ENCODE assay signal across 12 cellular contexts in genomic region chr1:145983206-145983675, GRCh38. TPM values are rescaled to one million over a fixed set of nuclear protein-coding genes. Genes with fewer than 3 reads are reported as not detected.
DNase-seq lines count a peak whose midpoint lies in the region; ATAC-seq and TF ChIP-seq lines count a peak whose summit lies in the region.
"Had no signal": no experiment of that assay in that cellular context is flagged by ENCODE, and none has a peak within 500 bp of the region (broad histone marks: within the 10 kb centered on the region; RNA-seq: fewer than 3 reads in every experiment).

No MANE protein-coding gene starts in this region.

- H3K36me3 Mint-ChIP-seq in CD4-positive, CD25-positive, alpha-beta regulatory T cell = no peaks in the 10 kb centered on the region
- no peaks in the 10 kb centered on the region for H3K36me3 Mint-ChIP-seq in endothelial cell (ENCODE audit: low read depth, unreplicated experiment)

- H3K27ac ChIP-seq in CD4-positive, CD25-positive, alpha-beta regulatory T cell (ENCODE audit: insufficient read depth, low read length, poor library complexity, severe bottlenecking) = peak overlapping the region; percentile 95
- H3K27ac ChIP-seq in MM.1S (ENCODE audit: low read length) = peak overlapping the region; percentile 95; the same call in 1 of the 2 replicates
- H3K27ac ChIP-seq in parathyroid adenoma = peak overlapping the region; percentile 100

- H3K4me1 ChIP-seq in CD4-positive, CD25-positive, alpha-beta regulatory T cell (ENCODE audit: control insufficient read depth, insufficient read depth, low read length, poor library complexity, severe bottlenecking) = peaks cover 85% of the 10 kb centered on the region
- H3K4me1 ChIP-seq in MM.1S (ENCODE audit: low read length) = peaks cover 75% of the 10 kb centered on the region
- H3K4me1 ChIP-seq in parathyroid adenoma = peaks cover 73% of the 10 kb centered on the region

- no peaks in the 10 kb centered on the region for H3K36me3 ChIP-seq in CD4-positive, CD25-positive, alpha-beta regulatory T cell (ENCODE audit: control insufficient read depth, insufficient read depth, low read length)
- H3K36me3 ChIP-seq in MM.1S (replicated peaks; ENCODE audit: insufficient read depth, low read length) = no peaks in the 10 kb centered on the region
- H3K36me3 ChIP-seq in parathyroid adenoma (ENCODE audit: control insufficient read depth, insufficient read depth, low read length) = no peaks in the 10 kb centered on the region

- H2AFZ ChIP-seq in MM.1S (ENCODE audit: low read length) (no peak overlapping the region), parathyroid adenoma (no peak overlapping the region)

- no peak for DNase-seq in CD4-positive, CD25-positive, alpha-beta regulatory T cell
- no peak for DNase-seq in MM.1S
- DNase-seq in endothelial cell (ENCODE audit: low spot score) = no peak
- DNase-seq in omental fat pad (ENCODE audit: low spot score) = no peak
- DNase-seq in effector CD4-positive, alpha-beta T cell = no peak
- DNase-seq: activated CD4-positive, alpha-beta T cell treated with anti-CD3 and anti-CD28 coated beads for 1 hour; NK-92 treated with Interleukin-12 subunit alpha and Interleukin-12 subunit beta, amount 100 ng/mL, for 24 hours; nucleus accumbens had no signal

- TF ChIP-seq CTCF in MM.1S (IDR thresholded peaks at IDR 0.05; ENCODE audit: low read length) (no peak), endothelial cell (IDR thresholded peaks at IDR 0.05; ENCODE audit: unreplicated experiment) (no peak), parathyroid adenoma (IDR thresholded peaks at IDR 0.05) (no peak), omental fat pad (IDR thresholded peaks at IDR 0.05) (no peak)

- H3F3A ChIP-seq in MM.1S (ENCODE audit: insufficient read depth, low read length) = peaks cover 73% of the 10 kb centered on the region

- no peaks in the 10 kb centered on the region for H3K9me2 ChIP-seq in MM.1S (replicated peaks; ENCODE audit: insufficient read depth, low read length)

- H3K27me3 ChIP-seq in CD4-positive, CD25-positive, alpha-beta regulatory T cell (ENCODE audit: control insufficient read depth, insufficient read depth, low read length) = no peaks in the 10 kb centered on the region
- H3K27me3 ChIP-seq in MM.1S (replicated peaks; ENCODE audit: insufficient read depth, low read length) (no peaks in the 10 kb centered on the region), parathyroid adenoma (ENCODE audit: control insufficient read depth, insufficient read depth, low read length) (no peaks in the 10 kb centered on the region)

- no peak for ATAC-seq in CD4-positive, CD25-positive, alpha-beta regulatory T cell (ENCODE audit: low read depth in 2 of 2)
- ATAC-seq in omental fat pad (ENCODE audit: low FRiP score) (no peak), GM21390 (IDR thresholded peaks at IDR 0.05; ENCODE audit: unreplicated experiment) (no peak), GM19455 (IDR thresholded peaks at IDR 0.05; ENCODE audit: unreplicated experiment) (no peak)

- H3K9me3 ChIP-seq in CD4-positive, CD25-positive, alpha-beta regulatory T cell (ENCODE audit: control insufficient read depth in 2 of 2, low read length in 2 of 2) = no peaks in the 10 kb centered on the region
- H3K9me3 ChIP-seq in MM.1S (replicated peaks; ENCODE audit: insufficient read depth, low read length) (no peaks in the 10 kb centered on the region), parathyroid adenoma (ENCODE audit: control insufficient read depth, low read length) (no peaks in the 10 kb centered on the region)

- H3K9me3 Mint-ChIP-seq in CD4-positive, CD25-positive, alpha-beta regulatory T cell = no peaks in the 10 kb centered on the region
- H3K9me3 Mint-ChIP-seq in endothelial cell (ENCODE audit: unreplicated experiment) = no peaks in the 10 kb centered on the region

- peak overlapping the region; percentile 58 for H3K4me3 ChIP-seq in CD4-positive, CD25-positive, alpha-beta regulatory T cell (ENCODE audit: low read depth, low read length)
- no peak overlapping the region for H3K4me3 ChIP-seq in MM.1S (ENCODE audit: low read length)
- peak overlapping the region; percentile 43 for H3K4me3 ChIP-seq in parathyroid adenoma (ENCODE audit: low read depth, low read length)

- H3K4me3 Mint-ChIP-seq in CD4-positive, CD25-positive, alpha-beta regulatory T cell = peak overlapping the region; percentile 5 to 87 (median 55)
- H3K4me3 Mint-ChIP-seq in endothelial cell (ENCODE audit: unreplicated experiment) = no peak overlapping the region

- H3K4me2 ChIP-seq in MM.1S (ENCODE audit: low read depth, low read length) (peak overlapping the region; percentile 37; the same call in 1 of the 2 replicates), parathyroid adenoma (ENCODE audit: low read length) (peak overlapping the region; percentile 73)

- H3K27me3 Mint-ChIP-seq in CD4-positive, CD25-positive, alpha-beta regulatory T cell = no peaks in the 10 kb centered on the region
- H3K27me3 Mint-ChIP-seq in endothelial cell (ENCODE audit: unreplicated experiment) = peaks cover 3% of the 10 kb centered on the region

- H3K79me2 ChIP-seq in MM.1S (ENCODE audit: low read length) (0 out of 2 replicates have a peak, but pooled peaks cover 7% of the 10 kb centered on the region), parathyroid adenoma (peaks cover 5% of the 10 kb centered on the region)

- peaks cover 15 to 51% (median 37%) of the 10 kb centered on the region in 4 donors for H3K4me1 Mint-ChIP-seq in CD4-positive, CD25-positive, alpha-beta regulatory T cell
- H3K4me1 Mint-ChIP-seq in endothelial cell (ENCODE audit: unreplicated experiment) = peaks cover 27% of the 10 kb centered on the region

- H3K9ac ChIP-seq in MM.1S (ENCODE audit: low read length) (no peak overlapping the region), parathyroid adenoma (peak overlapping the region; percentile 29)

- no peaks in the 10 kb centered on the region for H4K20me1 ChIP-seq in MM.1S (ENCODE audit: insufficient read depth, low read length)

- H3K27ac Mint-ChIP-seq in CD4-positive, CD25-positive, alpha-beta regulatory T cell = peak overlapping the region in 2 of 3 donors; percentile 0 to 96
- peak overlapping the region; percentile 50 for H3K27ac Mint-ChIP-seq in endothelial cell (ENCODE audit: unreplicated experiment)

RNA-seq across cellular contexts. Expression of gene TXNIP, which starts 13.1 kb away (rescaled TPM):
- 1,496 TPM for total RNA-seq in CD4-positive, CD25-positive, alpha-beta regulatory T cell
- 1,000 to 10,000 TPM; 2,637 to 4,955 (median 3,590) TPM for polyA plus RNA-seq in CD4-positive, CD25-positive, alpha-beta regulatory T cell
- total RNA-seq in endothelial cell (ENCODE audit: unreplicated experiment) = 107 TPM
- total RNA-seq in omental fat pad = 1,000 to 10,000 TPM; 1,118 to 3,262 (median 1,971) TPM

RNA-seq across cellular contexts. Expression of gene POLR3GL, which starts 18.8 kb away (rescaled TPM):
- total RNA-seq in CD4-positive, CD25-positive, alpha-beta regulatory T cell = 30.8 TPM
- polyA plus RNA-seq in CD4-positive, CD25-positive, alpha-beta regulatory T cell = 100 to 1,000 TPM; 103 to 129 (median 109) TPM
- total RNA-seq in endothelial cell (ENCODE audit: unreplicated experiment) = 12.4 TPM
- total RNA-seq in omental fat pad = 10 to 100 TPM; 19.0 to 31.4 (median 24.0) TPM

RNA-seq across cellular contexts. Expression of gene ANKRD34A, which starts 18.9 kb away (rescaled TPM):
- total RNA-seq in CD4-positive, CD25-positive, alpha-beta regulatory T cell = 1.6 TPM
- polyA plus RNA-seq in CD4-positive, CD25-positive, alpha-beta regulatory T cell = under 1 TPM; 0.07 to 0.45 (median 0.31) TPM
- total RNA-seq in endothelial cell (ENCODE audit: unreplicated experiment) (0.56 TPM), omental fat pad (1 to 10 TPM in 1 of 4 donors, under 1 TPM in 3; 0.32 to 1.7 (median 0.58) TPM)

RNA-seq across cellular contexts. Expression of gene LIX1L, which starts 25.4 kb away (rescaled TPM):
- total RNA-seq in CD4-positive, CD25-positive, alpha-beta regulatory T cell = 36.2 TPM
- 10 to 100 TPM; 21.7 to 26.9 (median 25.9) TPM for polyA plus RNA-seq in CD4-positive, CD25-positive, alpha-beta regulatory T cell
- total RNA-seq in endothelial cell (ENCODE audit: unreplicated experiment) (83.3 TPM), omental fat pad (10 to 100 TPM; 15.4 to 34.0 (median 28.3) TPM)

RNA-seq across cellular contexts. Expression of gene HJV, which starts 38.3 kb away (rescaled TPM):
- total RNA-seq in CD4-positive, CD25-positive, alpha-beta regulatory T cell = not detected
- not detected for polyA plus RNA-seq in CD4-positive, CD25-positive, alpha-beta regulatory T cell
- total RNA-seq in endothelial cell (ENCODE audit: unreplicated experiment) = not detected
- not detected for total RNA-seq in omental fat pad
- total RNA-seq: chondrocyte had no signal

Comparison
In these comparisons a context has a peak if more than half of its experiments do, and no peak if none do; other contexts are left out.
1. RNA of gene TXNIP, which starts 13.1 kb away (total RNA-seq): 1,118 to 3,262 TPM in omental fat pad and 1,496 TPM in CD4-positive, CD25-positive, alpha-beta regulatory T cell (single experiment); 107 TPM in endothelial cell (single experiment); every median in the first group is over 10 times any median in the second.
2. Peak in every context shown above with its lines, with median percentiles within 50 percentile points of each other: H3K27ac ChIP-seq.